In the genomic region with DNA sequence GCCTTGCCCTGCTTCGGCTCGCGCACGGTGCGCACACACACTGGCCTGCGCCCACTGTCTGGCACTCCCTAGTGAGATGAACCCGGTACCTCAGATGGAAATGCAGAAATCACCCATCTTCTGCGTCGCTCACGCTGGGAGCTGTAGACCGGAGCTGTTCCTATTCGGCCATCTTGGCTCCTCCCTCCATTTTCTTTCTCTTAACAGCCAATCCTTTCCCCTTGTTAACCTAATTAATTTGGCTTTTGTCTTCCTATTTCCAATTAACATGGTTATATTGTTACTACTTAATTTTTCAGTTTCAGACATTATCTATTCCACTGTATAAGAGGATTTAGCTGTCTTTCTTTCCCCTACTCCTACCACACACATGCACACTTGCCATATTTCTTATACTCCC, we compare ENCODE assay signal across 7 cellular contexts. TPM values are rescaled to one million over a fixed set of nuclear protein-coding genes. Genes with fewer than 3 reads are reported as not detected.
A peak's percentile ranks its signal among the peaks of the same experiment; 100 is the strongest.
DNase-seq lines count a peak whose midpoint lies in the region; ATAC-seq, FAIRE-seq and TF ChIP-seq lines count a peak whose summit lies in the region.
"Not testable (repeated sequence)": the region's sequence is repeated elsewhere in the genome, so short reads cannot be mapped to it uniquely, and the experiment has no call there.
"Had no signal": no experiment of that assay in that cellular context is flagged by ENCODE, and none has a peak within 500 bp of the region (broad histone marks: within the 10 kb centered on the region; RNA-seq: fewer than 3 reads in every experiment).

No MANE protein-coding gene starts in this region.

- CTCF ChIA-PET in WTC11 (lab: Charles Lee): interaction anchor here (1.7 kb wide), 1 partner anchor 20 kb away, joined by 6 read pairs; no protein-coding TSS in a partner anchor

- POLR2A ChIA-PET in WTC11 (lab: Charles Lee): not testable (repeated sequence)

- not testable (repeated sequence) for H3K9me3 ChIP-seq in HUES6 (ENCODE audit: control insufficient read depth, insufficient read depth, low read depth, low read length)

- H3K27ac Mint-ChIP-seq in WTC11: peak overlapping the region; percentile 82; the same call in 1 of the 2 replicates

- not testable (repeated sequence) for DNase-seq in D721Med (ENCODE audit: insufficient read length, low spot score); WTC11 (ENCODE audit: low spot score)
- DNase-seq in ELF-1 (ENCODE audit: low read depth, low spot score): peak; percentile 8
- peak; percentile 37 for DNase-seq in NCI-H510A treated with DMSO at 0.1 percent for 48 hours (lab: John Stamatoyannopoulos, UW)
- DNase-seq in kidney tubule cell (ENCODE audit: low spot score): peak; percentile 0

- H3K4me3 ChIP-seq in HUES6 (ENCODE audit: low read depth, low read length): 0 out of 2 replicates have a peak overlapping the region, but pooled peaks have one; percentile 6

- H3K4me1 ChIP-seq in HUES6 (ENCODE audit: control insufficient read depth, insufficient read depth, low read length): not testable (repeated sequence)

- not testable (repeated sequence) for H3K27me3 Mint-ChIP-seq in WTC11 (ENCODE audit: low read depth)

- peaks cover 19% of the 10 kb centered on the region for H3K9me3 Mint-ChIP-seq in WTC11

- TF ChIP-seq CTCF in D721Med (IDR thresholded peaks at IDR 0.05; ENCODE audit: insufficient read depth, missing control alignments); WTC11 (IDR thresholded peaks at IDR 0.05): not testable (repeated sequence)

- not testable (repeated sequence) for H3K27me3 ChIP-seq in HUES6 (ENCODE audit: control insufficient read depth, insufficient read depth, low read length)

- H3K36me3 ChIP-seq in HUES6 (ENCODE audit: control insufficient read depth, insufficient read depth, low read length): not testable (repeated sequence)

- not testable (repeated sequence) for ATAC-seq in WTC11

- H3K4me1 Mint-ChIP-seq in WTC11: not testable (repeated sequence)

- not testable (repeated sequence) for H3K27ac ChIP-seq in HUES6 (ENCODE audit: low read depth, low read length)

- H3K9ac ChIP-seq in HUES6 (ENCODE audit: low read length): not testable (repeated sequence)

- peaks cover 16% of the 10 kb centered on the region for H3K36me3 Mint-ChIP-seq in WTC11

- FAIRE-seq in D721Med (lab: Jason Lieb, UNC): peak; percentile 76

- H3K4me3 Mint-ChIP-seq in WTC11: not testable (repeated sequence)

RNA-seq across cellular contexts. Expression of a gene that starts 18.4 kb away (rescaled TPM):
- total RNA-seq in WTC11 (2021): 10.6 to 12.0 TPM (median 10.9 TPM) in 3 replicates
- total RNA-seq: CD4-positive, alpha-beta memory T cell had no signal
